Comparison of ENCODE assay signal across 22 cellular contexts in genomic region chr17:81573794-81574642, GRCh38. TPM values are rescaled to one million over a fixed set of nuclear protein-coding genes. Genes with fewer than 3 reads are reported as not detected.
A peak's percentile ranks its signal among the peaks of the same experiment; 100 is the strongest.
DNase-seq lines count a peak whose midpoint lies in the region; TF ChIP-seq lines count a peak whose summit lies in the region.
"Had no signal": no experiment of that assay in that cellular context is flagged by ENCODE, and none has a peak within 500 bp of the region (broad histone marks: within the 10 kb centered on the region; RNA-seq: fewer than 3 reads in every experiment).

No MANE protein-coding gene starts in this region.

- no peak for TF ChIP-seq POLR2A in breast epithelium (IDR thresholded peaks at IDR 0.05)
- no peak for TF ChIP-seq POLR2A in erythroblast (IDR thresholded peaks at IDR 0.05; ENCODE audit: low read length)

- no peak overlapping the region for H3K4me3 ChIP-seq in breast epithelium
- H3K4me3 ChIP-seq: dorsolateral prefrontal cortex, gastrocnemius medialis had no signal

- H3K27ac ChIP-seq in breast epithelium = no peak overlapping the region
- H3K27ac ChIP-seq: gastrocnemius medialis, KMS-11 had no signal

- H3K36me3 Mint-ChIP-seq in MCF 10A (ENCODE audit: insufficient read depth, unreplicated experiment) = peaks cover 47% of the 10 kb centered on the region
- H3K36me3 Mint-ChIP-seq in activated T-helper 1 cell treated with anti-CD3 and anti-CD28 coated beads, Interleukin-12 subunit alpha, Interleukin-12 subunit beta, Interleukin-2, Interleukin-4 antibody, amounts not matched to agents 30 ng/mL and 10 ng/mL and 1 ng/mL, durations not matched to agents 14 hours and 24 hours and 36 hours (ENCODE audit: low read depth) = peaks cover 42% of the 10 kb centered on the region
- H3K36me3 Mint-ChIP-seq in nephron progenitor cell (ENCODE audit: low read depth) = peaks cover 66% of the 10 kb centered on the region

- H3K36me3 ChIP-seq in breast epithelium = peaks cover 7% of the 10 kb centered on the region

- POLR2A ChIA-PET in MCF 10A (lab: Yijun Ruan, JAX) = interaction anchor here (0.7 to 1.1 kb wide), 2 partner anchors 27 to 134 kb away, joined by 3 read pairs; no protein-coding TSS in a partner anchor

- H3K4me1 Mint-ChIP-seq in MCF 10A (ENCODE audit: insufficient read depth, unreplicated experiment) (peaks cover 31% of the 10 kb centered on the region), nephron progenitor cell (peaks cover 56% of the 10 kb centered on the region)
- H3K4me1 Mint-ChIP-seq in activated T-helper 1 cell treated with anti-CD3 and anti-CD28 coated beads, Interleukin-12 subunit alpha, Interleukin-12 subunit beta, Interleukin-2, Interleukin-4 antibody, amounts not matched to agents 30 ng/mL and 10 ng/mL and 1 ng/mL, durations not matched to agents 14 hours and 24 hours and 36 hours (ENCODE audit: low read depth) = peaks cover 7% of the 10 kb centered on the region

- TF ChIP-seq CTCF in MCF 10A (IDR thresholded peaks at IDR 0.05; ENCODE audit: unreplicated experiment) = no peak
- TF ChIP-seq CTCF in breast epithelium (IDR thresholded peaks at IDR 0.05) = no peak
- TF ChIP-seq CTCF in nephron progenitor cell (IDR thresholded peaks at IDR 0.05) = no peak

- no peaks in the 10 kb centered on the region for H3K4me1 ChIP-seq in breast epithelium

- CTCF ChIA-PET in MCF 10A (lab: Yijun Ruan, JAX) = no interaction called here

- no peaks in the 10 kb centered on the region for H3K27me3 Mint-ChIP-seq in MCF 10A (ENCODE audit: insufficient read depth, unreplicated experiment)
- H3K27me3 Mint-ChIP-seq in activated T-helper 1 cell treated with anti-CD3 and anti-CD28 coated beads, Interleukin-12 subunit alpha, Interleukin-12 subunit beta, Interleukin-2, Interleukin-4 antibody, amounts not matched to agents 30 ng/mL and 10 ng/mL and 1 ng/mL, durations not matched to agents 14 hours and 24 hours and 36 hours (ENCODE audit: insufficient read depth) = no peaks in the 10 kb centered on the region
- H3K27me3 Mint-ChIP-seq in nephron progenitor cell (ENCODE audit: low read depth, poor library complexity) = peaks cover 3% of the 10 kb centered on the region
- H3K27me3 Mint-ChIP-seq: activated B cell treated with CpG ODN at 0.5 μM for 24 hours; CD4-positive, alpha-beta T cell had no signal

- BruUV-seq in MCF 10A (replicated peaks; lab: Mats Ljungman, UMichigan) = no TSS peak

- intact Hi-C loops in MCF 10A (cut with micrococcal nuclease) = no loop called here
- intact Hi-C loops in breast epithelium (cut with DNase I; ENCODE audit: low total_unique reads) = no loop called here
- intact Hi-C loops in activated T-helper 1 cell treated with anti-CD3 and anti-CD28 coated beads, Interleukin-12 subunit alpha, Interleukin-12 subunit beta, Interleukin-2, Interleukin-4 antibody, amounts not matched to agents 30 ng/mL and 10 ng/mL and 1 ng/mL, durations not matched to agents 14 hours and 24 hours and 36 hours (cut with micrococcal nuclease) = no loop called here

- peak overlapping the region; percentile 23 for H3K27ac Mint-ChIP-seq in MCF 10A (ENCODE audit: low read depth, unreplicated experiment)
- H3K27ac Mint-ChIP-seq in activated T-helper 1 cell treated with anti-CD3 and anti-CD28 coated beads, Interleukin-12 subunit alpha, Interleukin-12 subunit beta, Interleukin-2, Interleukin-4 antibody, amounts not matched to agents 30 ng/mL and 10 ng/mL and 1 ng/mL, durations not matched to agents 14 hours and 24 hours and 36 hours = no peak overlapping the region
- H3K27ac Mint-ChIP-seq in nephron progenitor cell = peak overlapping the region; percentile 39
- H3K27ac Mint-ChIP-seq: activated B cell treated with CpG ODN at 0.5 μM for 24 hours; activated CD8-positive, alpha-beta T cell treated with anti-CD3 and anti-CD28 coated beads, Interleukin-2, amount 10 ng/mL, durations not matched to agents 7 days and 5 days; CD4-positive, alpha-beta T cell had no signal

- no peaks in the 10 kb centered on the region for H3K9me3 Mint-ChIP-seq in MCF 10A (ENCODE audit: unreplicated experiment)
- H3K9me3 Mint-ChIP-seq in activated T-helper 1 cell treated with anti-CD3 and anti-CD28 coated beads, Interleukin-12 subunit alpha, Interleukin-12 subunit beta, Interleukin-2, Interleukin-4 antibody, amounts not matched to agents 30 ng/mL and 10 ng/mL and 1 ng/mL, durations not matched to agents 14 hours and 24 hours and 36 hours = no peaks in the 10 kb centered on the region
- H3K9me3 Mint-ChIP-seq in nephron progenitor cell = no peaks in the 10 kb centered on the region
- H3K9me3 Mint-ChIP-seq: activated B cell treated with CpG ODN at 0.5 μM for 24 hours; CD4-positive, alpha-beta T cell had no signal

- no peak for DNase-seq in MCF 10A (ENCODE audit: unreplicated experiment)
- DNase-seq in breast epithelium (ENCODE audit: low spot score in 2 of 2) = no peak
- peak; percentile 33 for DNase-seq in NCI-H1694 (lab: John Stamatoyannopoulos, UW)
- no peak for DNase-seq in activated T-helper 1 cell treated with anti-CD3 and anti-CD28 coated beads, Interleukin-12 subunit alpha, Interleukin-12 subunit beta, Interleukin-2, Interleukin-4 antibody, amounts not matched to agents 30 ng/mL and 10 ng/mL and 1 ng/mL, durations not matched to agents 14 hours and 24 hours and 36 hours (ENCODE audit: low spot score)
- peak; percentile 28 for DNase-seq in nephron progenitor cell
- DNase-seq in erythroblast (lab: John Stamatoyannopoulos, UW) = no peak
- DNase-seq in dermis blood vessel endothelial cell = no peak
- no peak for DNase-seq in 8988T
- DNase-seq: activated B cell treated with CpG ODN at 0.5 μM for 24 hours; activated CD8-positive, alpha-beta T cell treated with anti-CD3 and anti-CD28 coated beads, Interleukin-2, amount 10 ng/mL, durations not matched to agents 7 days and 5 days; CD4-positive, alpha-beta T cell; DND-41; dorsolateral prefrontal cortex; gastrocnemius medialis; left cardiac atrium; NCI-H1048; NCI-H2107; NCI-H526 treated with DMSO at 0.1 percent for 48 hours; nucleus accumbens; stimulated activated CD4-positive, alpha-beta T cell treated with anti-CD3 and anti-CD28 coated beads, Interleukin-12 subunit alpha, Interleukin-12 subunit beta, amount 100 ng/mL, for 4 hours had no signal

- H3K9me3 ChIP-seq in breast epithelium = no peaks in the 10 kb centered on the region
- H3K9me3 ChIP-seq: gastrocnemius medialis had no signal

- no peaks in the 10 kb centered on the region for H3K27me3 ChIP-seq in breast epithelium
- H3K27me3 ChIP-seq: dorsolateral prefrontal cortex, gastrocnemius medialis had no signal

- H3K4me3 Mint-ChIP-seq in MCF 10A (ENCODE audit: unreplicated experiment) (no peak overlapping the region), nephron progenitor cell (no peak overlapping the region)
- peak overlapping the region; percentile 33 for H3K4me3 Mint-ChIP-seq in activated T-helper 1 cell treated with anti-CD3 and anti-CD28 coated beads, Interleukin-12 subunit alpha, Interleukin-12 subunit beta, Interleukin-2, Interleukin-4 antibody, amounts not matched to agents 30 ng/mL and 10 ng/mL and 1 ng/mL, durations not matched to agents 14 hours and 24 hours and 36 hours
- H3K4me3 Mint-ChIP-seq: activated B cell treated with CpG ODN at 0.5 μM for 24 hours; activated CD8-positive, alpha-beta T cell treated with anti-CD3 and anti-CD28 coated beads, Interleukin-2, amount 10 ng/mL, durations not matched to agents 7 days and 5 days; CD4-positive, alpha-beta T cell had no signal

RNA-seq across cellular contexts. Expression of gene FAAP100, which starts 21.9 kb away (rescaled TPM):
- 23.4 and 32.5 TPM in 2 replicates for total RNA-seq in MCF 10A (2022)
- total RNA-seq in breast epithelium = 10 to 100 TPM; 13.0 to 23.1 (median 20.6) TPM
- 69.2 and 69.5 TPM in 2 replicates for total RNA-seq in activated T-helper 1 cell treated with anti-CD3 and anti-CD28 coated beads, Interleukin-12 subunit alpha, Interleukin-12 subunit beta, Interleukin-2, Interleukin-4 antibody, amounts not matched to agents 30 ng/mL and 10 ng/mL and 1 ng/mL, durations not matched to agents 14 hours and 24 hours and 36 hours
- 26.0 and 27.1 TPM in 2 replicates for total RNA-seq in dermis blood vessel endothelial cell

RNA-seq across cellular contexts. Expression of gene FSCN2, which starts 45.8 kb away (rescaled TPM):
- total RNA-seq in MCF 10A (2022) (0.37 TPM in 1 of 2 replicates, not detected in the other), breast epithelium (1 to 10 TPM in 2 of 3 donors, under 1 TPM in 1; 0.48 to 3.2 (median 1.6) TPM), dermis blood vessel endothelial cell (0.42 and 1.0 TPM in 2 replicates)
- total RNA-seq in activated T-helper 1 cell treated with anti-CD3 and anti-CD28 coated beads, Interleukin-12 subunit alpha, Interleukin-12 subunit beta, Interleukin-2, Interleukin-4 antibody, amounts not matched to agents 30 ng/mL and 10 ng/mL and 1 ng/mL, durations not matched to agents 14 hours and 24 hours and 36 hours = 0.52 and 0.64 TPM in 2 replicates
- total RNA-seq: epithelial cell of proximal tubule had no signal

Comparison
In these comparisons a context has a peak if more than half of its experiments do, and no peak if none do; other contexts are left out.
1. DNase-seq: peak in NCI-H1694 (single experiment) and nephron progenitor cell (single experiment); none in MCF 10A (single experiment), breast epithelium (0 of 2), activated T-helper 1 cell treated with anti-CD3 and anti-CD28 coated beads, Interleukin-12 subunit alpha, Interleukin-12 subunit beta, Interleukin-2, Interleukin-4 antibody, amounts not matched to agents 30 ng/mL and 10 ng/mL and 1 ng/mL, durations not matched to agents 14 hours and 24 hours and 36 hours (single experiment), erythroblast (0 of 2), dermis blood vessel endothelial cell (single experiment) and 8988T (single experiment).